ENCODE assay signal across 8 cellular contexts in the genomic region with DNA sequence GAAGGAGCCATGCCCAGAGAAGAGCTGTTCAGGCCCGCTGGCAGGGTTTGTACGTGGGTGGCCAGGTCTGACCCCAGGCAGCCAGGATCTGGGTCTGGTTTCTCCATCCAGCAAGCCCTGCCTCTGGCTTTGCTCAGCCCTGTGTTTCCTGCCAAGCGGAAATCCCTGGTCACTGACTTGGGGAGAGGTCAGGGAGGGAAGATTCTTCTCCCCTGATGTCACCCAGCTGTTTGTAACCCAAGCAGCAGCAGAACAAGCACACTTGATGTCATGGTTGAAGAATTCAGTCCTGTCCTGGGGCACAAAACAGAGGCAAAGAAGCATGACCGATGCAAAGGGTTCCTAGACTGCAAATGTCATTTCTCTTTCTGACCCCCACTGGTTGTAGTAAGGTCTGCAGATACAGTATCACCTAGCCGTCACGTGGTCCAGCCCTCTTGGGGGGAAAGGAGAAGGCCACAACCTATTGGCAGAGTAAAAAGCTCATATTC.
DNase-seq lines count a peak whose midpoint lies in the region; TF ChIP-seq lines count a peak whose summit lies in the region.

No MANE protein-coding gene starts in this region.

- H3K4me3 ChIP-seq in HEK293 (ENCODE audit: low read depth, low read length): no peak overlapping the region
- no peak overlapping the region for H3K4me3 ChIP-seq in suprapubic skin

- H3K36me3 ChIP-seq in HEK293 (ENCODE audit: control insufficient read depth in 2 of 2, insufficient read depth in 1 of 2, low read length in 2 of 2): no peaks in the 10 kb centered on the region
- H3K36me3 ChIP-seq in suprapubic skin: peaks cover 4% of the 10 kb centered on the region

- CTCF ChIA-PET in HEK293 (lab: Yijun Ruan, JAX): interaction anchor here (0.6 to 2.8 kb wide), 9 partner anchors 11 to 1024 kb away, joined by 4 to 10 read pairs (median 5); no protein-coding TSS in a partner anchor

- DNase-seq in brain pericyte (ENCODE audit: low read depth, low spot score) (peak; percentile 63), kidney glomerular epithelial cell (lab: John Stamatoyannopoulos, UW) (peak; percentile 94), suprapubic skin (ENCODE audit: low spot score in 2 of 2) (peak; percentile 91 to 93), RPMI8226 (no peak), NCI-H1092 (lab: John Stamatoyannopoulos, UW) (no peak), NCI-H2107 treated with DMSO at 0.1 percent for 48 hours (lab: John Stamatoyannopoulos, UW; ENCODE audit: unreplicated experiment) (no peak), caudate nucleus (lab: John Stamatoyannopoulos, UW) (no peak)

- POLR2A ChIA-PET in HEK293 (lab: Yijun Ruan, JAX): no interaction called here

- no peaks in the 10 kb centered on the region for H3K9me3 ChIP-seq in HEK293 (ENCODE audit: control insufficient read depth, insufficient read depth, low read depth, low read length)
- no peaks in the 10 kb centered on the region for H3K9me3 ChIP-seq in suprapubic skin

- peak; percentile 24 for TF ChIP-seq EP300 in suprapubic skin (IDR thresholded peaks at IDR 0.05)

- H3K4me1 ChIP-seq in HEK293 (ENCODE audit: control insufficient read depth, insufficient read depth, low read length): peaks cover 5% of the 10 kb centered on the region; the same call in 1 of the 2 replicates
- H3K4me1 ChIP-seq in suprapubic skin: peaks cover 69% of the 10 kb centered on the region

- no peak for TF ChIP-seq POLR2A in suprapubic skin (IDR thresholded peaks at IDR 0.05)

- TF ChIP-seq CTCF in HEK293 (tag by site-specific recombination; IDR thresholded peaks at IDR 0.05): no peak
- TF ChIP-seq CTCF in suprapubic skin (IDR thresholded peaks at IDR 0.05): no peak

- no peaks in the 10 kb centered on the region for H3K27me3 ChIP-seq in suprapubic skin

- 63% methylated on average over 4 of the region's 6 CpGs for WGBS in suprapubic skin

- H3K27ac ChIP-seq in HEK293 (ENCODE audit: extremely low read depth, low read depth, low read length) (no peak overlapping the region), suprapubic skin (peak overlapping the region; percentile 50), caudate nucleus (ENCODE audit: low read depth, low read length) (no peak overlapping the region)

TF ChIP-seq in HEK293, 187 proteins besides CTCF, POLR2A, EP300 and RAD21 (continues in another document):
- no peak for TF ChIP-seq ZNF830 (tag by site-specific recombination; IDR thresholded peaks at IDR 0.05; ENCODE audit: low read depth)
- TF ChIP-seq ZNF112 (tag by site-specific recombination; IDR thresholded peaks at IDR 0.05): no peak
- TF ChIP-seq ZNF549 (tag by site-specific recombination; IDR thresholded peaks at IDR 0.05): no peak
- no peak for TF ChIP-seq ZNF221 (tag by site-specific recombination; IDR thresholded peaks at IDR 0.05; ENCODE audit: borderline replicate concordance)
- no peak for TF ChIP-seq ZNF341 (tag by site-specific recombination; IDR thresholded peaks at IDR 0.05; ENCODE audit: low read depth)
- TF ChIP-seq HOXC10 (CRISPR knock-in tag; IDR thresholded peaks at IDR 0.05): no peak
- TF ChIP-seq SP3 (tag by site-specific recombination; IDR thresholded peaks at IDR 0.05): 0 out of 2 replicates have a peak, but pooled peaks have one; percentile 19
- TF ChIP-seq, protein P1, sequence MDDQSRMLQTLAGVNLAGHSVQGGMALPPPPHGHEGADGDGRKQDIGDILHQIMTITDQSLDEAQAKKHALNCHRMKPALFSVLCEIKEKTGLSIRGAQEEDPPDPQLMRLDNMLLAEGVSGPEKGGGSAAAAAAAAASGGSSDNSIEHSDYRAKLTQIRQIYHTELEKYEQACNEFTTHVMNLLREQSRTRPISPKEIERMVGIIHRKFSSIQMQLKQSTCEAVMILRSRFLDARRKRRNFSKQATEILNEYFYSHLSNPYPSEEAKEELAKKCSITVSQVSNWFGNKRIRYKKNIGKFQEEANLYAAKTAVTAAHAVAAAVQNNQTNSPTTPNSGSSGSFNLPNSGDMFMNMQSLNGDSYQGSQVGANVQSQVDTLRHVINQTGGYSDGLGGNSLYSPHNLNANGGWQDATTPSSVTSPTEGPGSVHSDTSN (CRISPR knock-in tag; IDR thresholded peaks at IDR 0.05): no peak
- TF ChIP-seq ZEB2 (tag by site-specific recombination; IDR thresholded peaks at IDR 0.05): peak; percentile 93
- TF ChIP-seq, protein P2, sequence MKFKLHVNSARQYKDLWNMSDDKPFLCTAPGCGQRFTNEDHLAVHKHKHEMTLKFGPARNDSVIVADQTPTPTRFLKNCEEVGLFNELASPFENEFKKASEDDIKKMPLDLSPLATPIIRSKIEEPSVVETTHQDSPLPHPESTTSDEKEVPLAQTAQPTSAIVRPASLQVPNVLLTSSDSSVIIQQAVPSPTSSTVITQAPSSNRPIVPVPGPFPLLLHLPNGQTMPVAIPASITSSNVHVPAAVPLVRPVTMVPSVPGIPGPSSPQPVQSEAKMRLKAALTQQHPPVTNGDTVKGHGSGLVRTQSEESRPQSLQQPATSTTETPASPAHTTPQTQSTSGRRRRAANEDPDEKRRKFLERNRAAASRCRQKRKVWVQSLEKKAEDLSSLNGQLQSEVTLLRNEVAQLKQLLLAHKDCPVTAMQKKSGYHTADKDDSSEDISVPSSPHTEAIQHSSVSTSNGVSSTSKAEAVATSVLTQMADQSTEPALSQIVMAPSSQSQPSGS (tag by site-specific recombination; IDR thresholded peaks at IDR 0.05; ENCODE audit: low read depth): no peak; the same call in 1 of the 2 replicates
- no peak for TF ChIP-seq ZNF404 (tag by site-specific recombination; IDR thresholded peaks at IDR 0.05)
- TF ChIP-seq, protein P3, sequence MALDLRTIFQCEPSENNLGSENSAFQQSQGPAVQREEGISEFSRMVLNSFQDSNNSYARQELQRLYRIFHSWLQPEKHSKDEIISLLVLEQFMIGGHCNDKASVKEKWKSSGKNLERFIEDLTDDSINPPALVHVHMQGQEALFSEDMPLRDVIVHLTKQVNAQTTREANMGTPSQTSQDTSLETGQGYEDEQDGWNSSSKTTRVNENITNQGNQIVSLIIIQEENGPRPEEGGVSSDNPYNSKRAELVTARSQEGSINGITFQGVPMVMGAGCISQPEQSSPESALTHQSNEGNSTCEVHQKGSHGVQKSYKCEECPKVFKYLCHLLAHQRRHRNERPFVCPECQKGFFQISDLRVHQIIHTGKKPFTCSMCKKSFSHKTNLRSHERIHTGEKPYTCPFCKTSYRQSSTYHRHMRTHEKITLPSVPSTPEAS (tag by site-specific recombination; IDR thresholded peaks at IDR 0.05): no peak
- no peak for TF ChIP-seq KLF7 (tag by site-specific recombination; IDR thresholded peaks at IDR 0.05; ENCODE audit: borderline replicate concordance)
- TF ChIP-seq, protein P4, sequence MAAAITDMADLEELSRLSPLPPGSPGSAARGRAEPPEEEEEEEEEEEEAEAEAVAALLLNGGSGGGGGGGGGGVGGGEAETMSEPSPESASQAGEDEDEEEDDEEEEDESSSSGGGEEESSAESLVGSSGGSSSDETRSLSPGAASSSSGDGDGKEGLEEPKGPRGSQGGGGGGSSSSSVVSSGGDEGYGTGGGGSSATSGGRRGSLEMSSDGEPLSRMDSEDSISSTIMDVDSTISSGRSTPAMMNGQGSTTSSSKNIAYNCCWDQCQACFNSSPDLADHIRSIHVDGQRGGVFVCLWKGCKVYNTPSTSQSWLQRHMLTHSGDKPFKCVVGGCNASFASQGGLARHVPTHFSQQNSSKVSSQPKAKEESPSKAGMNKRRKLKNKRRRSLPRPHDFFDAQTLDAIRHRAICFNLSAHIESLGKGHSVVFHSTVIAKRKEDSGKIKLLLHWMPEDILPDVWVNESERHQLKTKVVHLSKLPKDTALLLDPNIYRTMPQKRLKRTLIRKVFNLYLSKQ (tag by site-specific recombination; IDR thresholded peaks at IDR 0.05; ENCODE audit: borderline replicate concordance): no peak
- TF ChIP-seq ZNF501 (tag by site-specific recombination; IDR thresholded peaks at IDR 0.05): peak; percentile 60; the same call in 1 of the 2 replicates
- TF ChIP-seq, protein P5, sequence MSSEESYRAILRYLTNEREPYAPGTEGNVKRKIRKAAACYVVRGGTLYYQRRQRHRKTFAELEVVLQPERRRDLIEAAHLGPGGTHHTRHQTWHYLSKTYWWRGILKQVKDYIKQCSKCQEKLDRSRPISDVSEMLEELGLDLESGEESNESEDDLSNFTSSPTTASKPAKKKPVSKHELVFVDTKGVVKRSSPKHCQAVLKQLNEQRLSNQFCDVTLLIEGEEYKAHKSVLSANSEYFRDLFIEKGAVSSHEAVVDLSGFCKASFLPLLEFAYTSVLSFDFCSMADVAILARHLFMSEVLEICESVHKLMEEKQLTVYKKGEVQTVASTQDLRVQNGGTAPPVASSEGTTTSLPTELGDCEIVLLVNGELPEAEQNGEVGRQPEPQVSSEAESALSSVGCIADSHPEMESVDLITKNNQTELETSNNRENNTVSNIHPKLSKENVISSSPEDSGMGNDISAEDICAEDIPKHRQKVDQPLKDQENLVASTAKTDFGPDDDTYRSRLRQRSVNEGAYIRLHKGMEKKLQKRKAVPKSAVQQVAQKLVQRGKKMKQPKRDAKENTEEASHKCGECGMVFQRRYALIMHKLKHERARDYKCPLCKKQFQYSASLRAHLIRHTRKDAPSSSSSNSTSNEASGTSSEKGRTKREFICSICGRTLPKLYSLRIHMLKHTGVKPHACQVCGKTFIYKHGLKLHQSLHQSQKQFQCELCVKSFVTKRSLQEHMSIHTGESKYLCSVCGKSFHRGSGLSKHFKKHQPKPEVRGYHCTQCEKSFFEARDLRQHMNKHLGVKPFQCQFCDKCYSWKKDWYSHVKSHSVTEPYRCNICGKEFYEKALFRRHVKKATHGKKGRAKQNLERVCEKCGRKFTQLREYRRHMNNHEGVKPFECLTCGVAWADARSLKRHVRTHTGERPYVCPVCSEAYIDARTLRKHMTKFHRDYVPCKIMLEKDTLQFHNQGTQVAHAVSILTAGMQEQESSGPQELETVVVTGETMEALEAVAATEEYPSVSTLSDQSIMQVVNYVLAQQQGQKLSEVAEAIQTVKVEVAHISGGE (tag by site-specific recombination; conservative IDR thresholded peaks at IDR 0.05; ENCODE audit: low read depth): no peak

Comparison
In these comparisons a context has a peak if more than half of its experiments do, and no peak if none do; other contexts are left out.
1. DNase-seq: peak in brain pericyte (single experiment), kidney glomerular epithelial cell (single experiment) and suprapubic skin (2 of 2); none in RPMI8226 (single experiment), NCI-H1092 (single experiment), NCI-H2107 treated with DMSO at 0.1 percent for 48 hours (single experiment) and caudate nucleus (0 of 61).